Comparison of ENCODE assay signal across 9 cellular contexts in genomic region chr4:3042226-3042625, GRCh38. TPM values are rescaled to one million over a fixed set of nuclear protein-coding genes. Genes with fewer than 3 reads are reported as not detected.
DNase-seq lines count a peak whose midpoint lies in the region; ATAC-seq and TF ChIP-seq lines count a peak whose summit lies in the region.
"Had no signal": no experiment of that assay in that cellular context is flagged by ENCODE, and none has a peak within 500 bp of the region (broad histone marks: within the 10 kb centered on the region; RNA-seq: fewer than 3 reads in every experiment).

No MANE protein-coding gene starts in this region.

- H3K27ac ChIP-seq in SU-DHL-6 (ENCODE audit: low read depth, low read length) (no peak overlapping the region), skeletal muscle tissue (ENCODE audit: low read depth, low read length) (peak overlapping the region; percentile 86)

- peak overlapping the region; percentile 82 for H3K4me3 ChIP-seq in GM06990 (replicated peaks; ENCODE audit: low read depth, low read length)
- H3K4me3 ChIP-seq in SU-DHL-6 (ENCODE audit: insufficient read depth, low read length, poor library complexity, severe bottlenecking), result no peak overlapping the region
- peak overlapping the region; percentile 39 to 59 for H3K4me3 ChIP-seq in foreskin fibroblast (ENCODE audit: low read depth in 1 of 2, low read length in 2 of 2)
- peak overlapping the region; percentile 73 to 91 (median 85) for H3K4me3 ChIP-seq in skeletal muscle tissue (ENCODE audit: low read length in 3 of 3)

- no peaks in the 10 kb centered on the region for H3K79me2 ChIP-seq in SU-DHL-6 (ENCODE audit: insufficient read depth, low read length)

- H3K4me2 ChIP-seq in SU-DHL-6 (ENCODE audit: low read depth, low read length, poor library complexity, severe bottlenecking), result peak overlapping the region; percentile 58

- H3K4me1 ChIP-seq in skeletal muscle tissue (ENCODE audit: control insufficient read depth in 3 of 3, insufficient read depth in 3 of 3, low read length in 3 of 3), result peaks cover 27 to 54% (median 30%) of the 10 kb centered on the region in 3 donors

- H4K20me1 ChIP-seq in SU-DHL-6 (ENCODE audit: low read depth, low read length), result no peaks in the 10 kb centered on the region

- H3K27me3 ChIP-seq in GM06990 (replicated peaks; ENCODE audit: control insufficient read depth, insufficient read depth, low read length) (no peaks in the 10 kb centered on the region), SU-DHL-6 (ENCODE audit: low read length) (no peaks in the 10 kb centered on the region), skeletal muscle tissue (ENCODE audit: control insufficient read depth in 3 of 3, insufficient read depth in 3 of 3, low read length in 3 of 3) (no peaks in the 10 kb centered on the region)

- H3K36me3 ChIP-seq in GM06990 (ENCODE audit: control insufficient read depth, insufficient read depth, low read length), result no peaks in the 10 kb centered on the region
- no peaks in the 10 kb centered on the region for H3K36me3 ChIP-seq in SU-DHL-6 (ENCODE audit: low read length)
- H3K36me3 ChIP-seq in skeletal muscle tissue (ENCODE audit: control insufficient read depth in 3 of 3, insufficient read depth in 3 of 3, low read length in 3 of 3), result no peaks in the 10 kb centered on the region

- ATAC-seq in GM21423 (IDR thresholded peaks at IDR 0.05; ENCODE audit: unreplicated experiment), result no peak
- no peak for ATAC-seq in GM19351 (IDR thresholded peaks at IDR 0.05; ENCODE audit: unreplicated experiment)

- peak overlapping the region; percentile 37 for H3K9ac ChIP-seq in SU-DHL-6 (ENCODE audit: low read length)
- H3K9ac ChIP-seq in skeletal muscle tissue (ENCODE audit: low read depth in 1 of 3, low read length in 3 of 3), result peak overlapping the region; percentile 86 to 91 (median 89)

- H3K9me2 ChIP-seq in SU-DHL-6 (replicated peaks; ENCODE audit: insufficient read depth, low read length), result no peaks in the 10 kb centered on the region

- H3K9me3 ChIP-seq in SU-DHL-6 (ENCODE audit: insufficient read depth, low read length) (no peaks in the 10 kb centered on the region), skeletal muscle tissue (ENCODE audit: control insufficient read depth in 3 of 3, low read length in 3 of 3) (no peaks in the 10 kb centered on the region)

- peak overlapping the region; percentile 76 for H2AFZ ChIP-seq in SU-DHL-6 (ENCODE audit: low read depth, low read length, severe bottlenecking)

- peaks cover 13% of the 10 kb centered on the region for H3F3A ChIP-seq in SU-DHL-6 (ENCODE audit: insufficient read depth)

- no peak for DNase-seq in GM06990 (ENCODE audit: extremely low read depth, insufficient read length)
- DNase-seq in foreskin fibroblast, result no peak
- DNase-seq in effector CD8-positive, alpha-beta T cell (lab: John Stamatoyannopoulos, UW), result no peak
- DNase-seq in NCI-H345 (lab: John Stamatoyannopoulos, UW), result no peak

- TF ChIP-seq CTCF in GM06990 (IDR thresholded peaks at IDR 0.05; ENCODE audit: insufficient read depth, low read length, poor library complexity, severe bottlenecking) (no peak), SU-DHL-6 (IDR thresholded peaks at IDR 0.05; ENCODE audit: insufficient read depth, low read length, poor library complexity, severe bottlenecking) (no peak), foreskin fibroblast (IDR thresholded peaks at IDR 0.05; ENCODE audit: low read depth, low read length) (no peak)

RNA-seq across cellular contexts. Expression of gene HTT-AS, which starts 32.1 kb away (rescaled TPM):
- total RNA-seq in skeletal muscle tissue, result not detected
- total RNA-seq: renal cortical epithelial cell had no signal

RNA-seq across cellular contexts. Expression of gene HTT, which starts 32.3 kb away (rescaled TPM):
- 43.8 TPM for total RNA-seq in skeletal muscle tissue
